4 cellular contexts compared by ENCODE assay signal in the genomic region with DNA sequence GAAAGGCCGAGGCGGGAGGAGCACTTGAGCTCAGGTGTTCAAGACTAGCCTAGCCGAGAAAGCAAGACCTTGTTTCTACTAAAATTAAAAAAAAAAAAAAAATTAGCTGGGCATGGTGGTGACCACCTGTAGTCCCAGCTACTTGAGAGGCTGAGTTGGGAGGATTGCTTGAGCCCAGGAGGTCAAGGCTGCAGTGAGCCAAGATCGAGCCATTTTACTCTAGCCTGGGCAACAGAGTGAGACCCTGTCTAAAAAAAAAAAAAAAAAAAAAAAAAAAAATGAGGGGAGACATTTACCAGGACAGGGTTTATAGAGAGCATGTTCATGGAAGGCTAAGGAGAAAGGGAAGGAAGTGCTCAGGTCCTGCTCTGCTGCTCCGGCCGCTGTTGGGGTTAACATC. TPM values are rescaled to one million over a fixed set of nuclear protein-coding genes. Genes with fewer than 3 reads are reported as not detected.
"Had no signal": no experiment of that assay in that cellular context is flagged by ENCODE, and none has a peak within 500 bp of the region (broad histone marks: within the 10 kb centered on the region; RNA-seq: fewer than 3 reads in every experiment).

No MANE protein-coding gene starts in this region.

RNA-seq across cellular contexts. Expression of a gene that starts 58.4 kb away (rescaled TPM):
- total RNA-seq: LHCN-M2, M059J, MCF 10A, NCI-H460 had no signal
